Comparison of ENCODE assay signal across 15 cellular contexts in genomic region chr14:51533160-51533559, GRCh38.
DNase-seq lines count a peak whose midpoint lies in the region; ATAC-seq and TF ChIP-seq lines count a peak whose summit lies in the region.
"Had no signal": no experiment of that assay in that cellular context is flagged by ENCODE, and none has a peak within 500 bp of the region (broad histone marks: within the 10 kb centered on the region; RNA-seq: fewer than 3 reads in every experiment).

No MANE protein-coding gene starts in this region.

- 31% methylated on average over 2 of the region's 2 CpGs for WGBS in mesenchymal stem cell

- no peak overlapping the region for H3K4me3 Mint-ChIP-seq in nephron progenitor cell
- H3K4me3 Mint-ChIP-seq: activated naive CD8-positive, alpha-beta T cell had no signal

- no peak overlapping the region for H4K8ac ChIP-seq in mesenchymal stem cell (ENCODE audit: low read length)

- H3K23ac ChIP-seq in mesenchymal stem cell (ENCODE audit: low read length in 2 of 2), result no peak overlapping the region

- no peaks in the 10 kb centered on the region for H3K36me3 ChIP-seq in mesenchymal stem cell (ENCODE audit: control insufficient read depth in 1 of 2, insufficient read depth in 2 of 2, low read depth in 1 of 2, low read length in 2 of 2)
- H3K36me3 ChIP-seq: SJCRH30, stomach had no signal

- no peaks in the 10 kb centered on the region for H3K27me3 Mint-ChIP-seq in nephron progenitor cell (ENCODE audit: low read depth, poor library complexity)

- H3K4me3 ChIP-seq in astrocyte of the spinal cord (ENCODE audit: low read depth, low read length), result no peak overlapping the region
- no peak overlapping the region for H3K4me3 ChIP-seq in mesenchymal stem cell (ENCODE audit: insufficient read depth in 1 of 2, low read depth in 1 of 2, low read length in 2 of 2)
- H3K4me3 ChIP-seq: coronary artery, mucosa of descending colon, SJCRH30, stomach had no signal

- H2BK15ac ChIP-seq in mesenchymal stem cell (ENCODE audit: low read depth, poor library complexity, severe bottlenecking), result no peak overlapping the region

- DNase-seq in DMS79 (lab: John Stamatoyannopoulos, UW), result peak; percentile 61
- peak; percentile 95 for DNase-seq in M059J (ENCODE audit: low read depth)
- peak; percentile 78 for DNase-seq in astrocyte of the spinal cord (ENCODE audit: low read depth, low spot score)
- DNase-seq in mesenchymal stem cell, result peak; percentile 43
- no peak for DNase-seq in cortex of kidney (lab: John Stamatoyannopoulos, UW)
- no peak for DNase-seq in NCI-H1436 treated with DMSO at 0.1 percent for 48 hours (lab: John Stamatoyannopoulos, UW)
- no peak for DNase-seq in nephron progenitor cell
- DNase-seq: C1 segment of cervical spinal cord, GDM1, mucosa of descending colon, SJCRH30, stomach had no signal

- no peak overlapping the region for H3K27ac Mint-ChIP-seq in nephron progenitor cell
- H3K27ac Mint-ChIP-seq: activated naive CD8-positive, alpha-beta T cell had no signal

- no peaks in the 10 kb centered on the region for H3K79me1 ChIP-seq in mesenchymal stem cell (replicated peaks; ENCODE audit: low read length, poor library complexity, severe bottlenecking)

- in situ Hi-C loops in astrocyte of the spinal cord (cut with HindIII; ENCODE audit: low sequenced_read_pairs), result no loop called here

- TF ChIP-seq CTCF in astrocyte of the spinal cord (IDR thresholded peaks at IDR 0.05; ENCODE audit: low read depth, low read length) (no peak), nephron progenitor cell (IDR thresholded peaks at IDR 0.05) (no peak)

- peaks cover 17% of the 10 kb centered on the region for H3K4me1 Mint-ChIP-seq in nephron progenitor cell

- peaks cover 5% of the 10 kb centered on the region for H3K9me3 ChIP-seq in mesenchymal stem cell (ENCODE audit: control insufficient read depth, low read length)
- H3K9me3 ChIP-seq: mucosa of descending colon had no signal

- peak overlapping the region in 1 of 2 experiments; percentile 41 for H3K14ac ChIP-seq in mesenchymal stem cell (ENCODE audit: low read length in 2 of 2)

- H2AK5ac ChIP-seq in mesenchymal stem cell (ENCODE audit: low read length, severe bottlenecking), result peak overlapping the region; percentile 26

- H3K4me2 ChIP-seq in mesenchymal stem cell (ENCODE audit: low read length, poor library complexity, severe bottlenecking), result no peak overlapping the region

- H3K4me1 ChIP-seq in mesenchymal stem cell (ENCODE audit: control insufficient read depth, insufficient read depth, low read depth, low read length), result peaks cover 5% of the 10 kb centered on the region

- H3K9me3 Mint-ChIP-seq in nephron progenitor cell, result peaks cover 8% of the 10 kb centered on the region

- H2AFZ ChIP-seq in mesenchymal stem cell (ENCODE audit: low read depth, low read length), result no peak overlapping the region

- H2BK120ac ChIP-seq in mesenchymal stem cell (ENCODE audit: low read depth, low read length), result no peak overlapping the region

- H4K91ac ChIP-seq in mesenchymal stem cell (ENCODE audit: low read length), result no peak overlapping the region

- H3K4ac ChIP-seq in mesenchymal stem cell (ENCODE audit: low read depth in 1 of 2, low read length in 2 of 2), result peak overlapping the region in 1 of 2 experiments; percentile 96

- no peak for ATAC-seq in HG03045 (IDR thresholded peaks at IDR 0.05; ENCODE audit: unreplicated experiment)
- ATAC-seq: mucosa of descending colon had no signal

- H2BK5ac ChIP-seq in mesenchymal stem cell (ENCODE audit: low read depth, low read length, poor library complexity, severe bottlenecking), result peak overlapping the region; percentile 1

- H3K36me3 Mint-ChIP-seq in nephron progenitor cell (ENCODE audit: low read depth), result no peaks in the 10 kb centered on the region
- H3K36me3 Mint-ChIP-seq: activated naive CD8-positive, alpha-beta T cell had no signal

- no peaks in the 10 kb centered on the region for H3K27me3 ChIP-seq in mesenchymal stem cell (ENCODE audit: control insufficient read depth in 1 of 2, insufficient read depth in 1 of 2, low read length in 2 of 2)
- H3K27me3 ChIP-seq: SJCRH30, stomach had no signal

- H3K27ac ChIP-seq in mesenchymal stem cell (ENCODE audit: low read length, poor library complexity, severe bottlenecking), result peak overlapping the region; percentile 39
- H3K27ac ChIP-seq: coronary artery, SJCRH30, stomach had no signal

- H3K9ac ChIP-seq in mesenchymal stem cell (ENCODE audit: low read length), result peak overlapping the region; percentile 13

- H2BK12ac ChIP-seq in mesenchymal stem cell (ENCODE audit: low read length in 2 of 2), result peak overlapping the region in 1 of 2 experiments; percentile 85

- H3K18ac ChIP-seq in mesenchymal stem cell (ENCODE audit: low read depth in 1 of 2, low read length in 2 of 2), result peak overlapping the region in 1 of 2 experiments; percentile 74

Comparison
In these comparisons a context has a peak if more than half of its experiments do, and no peak if none do; other contexts are left out.
1. DNase-seq: peak in DMS79 (single experiment), M059J (single experiment), astrocyte of the spinal cord (single experiment) and mesenchymal stem cell (single experiment); none in cortex of kidney (single experiment), NCI-H1436 treated with DMSO at 0.1 percent for 48 hours (single experiment) and nephron progenitor cell (single experiment).